ENCODE assay signal across 15 cellular contexts in the genomic region with DNA sequence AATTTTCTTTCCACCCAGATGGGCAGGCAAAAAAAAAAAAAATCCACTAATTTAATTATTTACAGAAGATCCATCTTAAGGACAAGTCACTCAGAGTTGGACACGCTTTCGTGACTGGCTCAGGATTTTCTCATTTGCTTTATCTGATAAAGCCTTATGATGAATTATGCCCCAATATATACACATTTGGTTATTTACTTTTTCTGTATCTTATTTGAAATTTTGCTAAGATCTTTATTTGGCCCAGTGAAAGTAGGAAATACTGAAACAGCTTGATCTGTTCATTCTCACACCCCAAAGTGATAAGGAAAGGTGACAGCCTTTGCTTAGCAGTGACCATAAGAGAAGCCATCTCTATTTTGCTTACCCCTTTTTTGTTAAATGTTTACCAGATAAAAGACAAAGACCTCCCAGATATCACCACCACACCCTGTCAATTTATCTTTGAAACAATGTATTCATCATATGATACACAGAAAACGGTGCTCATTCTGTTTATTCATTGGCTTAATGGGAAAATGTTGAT.
"Had no signal": no experiment of that assay in that cellular context is flagged by ENCODE, and none has a peak within 500 bp of the region (broad histone marks: within the 10 kb centered on the region; RNA-seq: fewer than 3 reads in every experiment).

No MANE protein-coding gene starts in this region.

- H3K4me3 Mint-ChIP-seq: activated naive CD8-positive, alpha-beta T cell treated with anti-CD3 and anti-CD28 coated beads, Interleukin-2, amount 50 U/mL, for 24 hours; activated T-helper 1 cell treated with anti-CD3 and anti-CD28 coated beads, Interleukin-12 subunit alpha, Interleukin-12 subunit beta, Interleukin-2, Interleukin-4 antibody, amounts not matched to agents 30 ng/mL and 10 ng/mL and 1 ng/mL, durations not matched to agents 14 hours and 24 hours and 36 hours; naive B cell; stimulated activated naive CD8-positive, alpha-beta T cell treated with anti-CD3 and anti-CD28 coated beads, Interleukin-15, Interleukin-2, amounts not matched to agents 100 ng/mL and 50 ng/mL, for 24 hours had no signal

- H3K36me3 Mint-ChIP-seq: naive B cell had no signal

- ATAC-seq: activated naive CD8-positive, alpha-beta T cell treated with anti-CD3 and anti-CD28 coated beads, Interleukin-2, amount 50 U/mL, for 24 hours; gastroesophageal sphincter; left cardiac atrium; lower lobe of right lung; psoas muscle had no signal

- H3K4me1 Mint-ChIP-seq: naive B cell had no signal

- H3K27me3 Mint-ChIP-seq: activated naive CD8-positive, alpha-beta T cell treated with anti-CD3 and anti-CD28 coated beads, Interleukin-2, amount 50 U/mL, for 24 hours; naive B cell; stimulated activated naive CD8-positive, alpha-beta T cell treated with anti-CD3 and anti-CD28 coated beads, Interleukin-15, Interleukin-2, amounts not matched to agents 100 ng/mL and 50 ng/mL, for 24 hours had no signal

- H3K27ac Mint-ChIP-seq: activated naive CD8-positive, alpha-beta T cell treated with anti-CD3 and anti-CD28 coated beads, Interleukin-2, amount 50 U/mL, for 24 hours; naive B cell; stimulated activated naive CD8-positive, alpha-beta T cell treated with anti-CD3 and anti-CD28 coated beads, Interleukin-15, Interleukin-2, amounts not matched to agents 100 ng/mL and 50 ng/mL, for 24 hours had no signal

- DNase-seq: activated CD4-positive, alpha-beta T cell treated with anti-CD3 and anti-CD28 coated beads, Interleukin-2, amount 50 U/mL, for 1 hour; activated CD4-positive, CD25-positive, alpha-beta regulatory T cell; activated naive CD4-positive, alpha-beta T cell treated with Interleukin-2 at 50 U/mL for 16 hours; activated naive CD8-positive, alpha-beta T cell treated with anti-CD3 and anti-CD28 coated beads, Interleukin-2, amount 50 U/mL, for 24 hours; aorta; left cardiac atrium; lower lobe of right lung; naive B cell; psoas muscle; right lobe of liver; upper lobe of left lung had no signal

- H3K4me3 ChIP-seq: gastroesophageal sphincter, lower lobe of right lung, psoas muscle, right lobe of liver, smooth muscle cell, upper lobe of left lung had no signal

- H3K27ac ChIP-seq: lower lobe of right lung, psoas muscle, right lobe of liver, upper lobe of left lung had no signal

- H3K27me3 ChIP-seq: gastroesophageal sphincter, right lobe of liver, upper lobe of left lung had no signal

- H3K9me3 Mint-ChIP-seq: naive B cell had no signal

- H3K36me3 ChIP-seq: gastroesophageal sphincter, lower lobe of right lung, right lobe of liver, upper lobe of left lung had no signal
